In genomic region chr6:18958146-18958545, GRCh38 we compare ENCODE assay signal across 23 cellular contexts.
A peak's percentile ranks its signal among the peaks of the same experiment; 100 is the strongest.
DNase-seq lines count a peak whose midpoint lies in the region; TF ChIP-seq lines count a peak whose summit lies in the region.
"Had no signal": no experiment of that assay in that cellular context is flagged by ENCODE, and none has a peak within 500 bp of the region (broad histone marks: within the 10 kb centered on the region; RNA-seq: fewer than 3 reads in every experiment).

No MANE protein-coding gene starts in this region.

- in situ Hi-C loops in SK-MEL-5 (cut with HindIII; ENCODE audit: low pct_unique_long_range_greater_than_20kb, low sequenced_read_pairs) (no loop called here), GM23248 (cut with MboI) (no loop called here)

- no peaks in the 10 kb centered on the region for H3K27me3 Mint-ChIP-seq in neural crest cell (ENCODE audit: low read depth)
- H3K27me3 Mint-ChIP-seq: CD4-positive, alpha-beta memory T cell; CD4-positive, CD25-positive, alpha-beta regulatory T cell; CD8-positive, alpha-beta memory T cell had no signal

- no peaks in the 10 kb centered on the region for H3K9me2 ChIP-seq in GM23248 (ENCODE audit: insufficient read depth)

- H3K4me3 Mint-ChIP-seq in neural crest cell: no peak overlapping the region
- H3K4me3 Mint-ChIP-seq: CD14-positive monocyte; CD4-positive, alpha-beta memory T cell; CD4-positive, CD25-positive, alpha-beta regulatory T cell; CD8-positive, alpha-beta memory T cell had no signal

- DNase-seq in SK-MEL-5 (ENCODE audit: low read depth, low spot score): peak; percentile 70
- no peak for DNase-seq in neural crest cell (ENCODE audit: low read depth, low spot score)
- DNase-seq in GM23248: no peak
- no peak for DNase-seq in kidney glomerular epithelial cell (lab: John Stamatoyannopoulos, UW)
- DNase-seq in vagina (ENCODE audit: extremely low spot score in 2 of 2): no peak
- DNase-seq: 8988T; ACHN; BE2C; C1 segment of cervical spinal cord; CD4-positive, alpha-beta memory T cell; CD4-positive, CD25-positive, alpha-beta regulatory T cell; CD8-positive, alpha-beta memory T cell; COR-L47; DMS 273 treated with DMSO at 0.1 percent for 48 hours; DMS153; DMS53; DMS79; DND-41; EL; GDM1 had no signal

- no peak overlapping the region for H2AFZ ChIP-seq in GM23248

- H3K4me2 ChIP-seq in GM23248 (ENCODE audit: unreplicated experiment): no peak overlapping the region
- H3K4me2 ChIP-seq: BLaER1 had no signal

- no peaks in the 10 kb centered on the region for H3K9me3 Mint-ChIP-seq in neural crest cell

- H3K9me3 ChIP-seq in GM23248 (ENCODE audit: low read depth) (no peaks in the 10 kb centered on the region), vagina (no peaks in the 10 kb centered on the region)
- H3K9me3 ChIP-seq: BE2C, BLaER1 had no signal

- H3K4me1 ChIP-seq in GM23248 (ENCODE audit: insufficient read depth) (no peaks in the 10 kb centered on the region), vagina (no peaks in the 10 kb centered on the region)
- H3K4me1 ChIP-seq: BE2C, BLaER1 had no signal

- WGBS in GM23248 (ENCODE audit: low coverage in 1 of 2, low lambda C conversion rate in 2 of 2, missing lambda C conversion rate in 2 of 2), 2 experiments: 46 to 58% methylated on average over 1 of the region's 1 CpG

- peaks cover 43% of the 10 kb centered on the region for H3K4me1 Mint-ChIP-seq in neural crest cell
- H3K4me1 Mint-ChIP-seq: CD14-positive monocyte; CD4-positive, alpha-beta memory T cell; CD4-positive, CD25-positive, alpha-beta regulatory T cell; CD8-positive, alpha-beta memory T cell had no signal

- no peaks in the 10 kb centered on the region for H3K36me3 ChIP-seq in GM23248 (ENCODE audit: low read depth)
- H3K36me3 ChIP-seq in vagina: no peaks in the 10 kb centered on the region
- H3K36me3 ChIP-seq: BE2C, BLaER1 had no signal

- no peak for TF ChIP-seq POLR2A in vagina (IDR thresholded peaks at IDR 0.05)

- H3K27ac ChIP-seq in GM23248: no peak overlapping the region
- H3K27ac ChIP-seq in vagina: no peak overlapping the region
- H3K27ac ChIP-seq: BLaER1 had no signal

- H3F3A ChIP-seq in GM23248 (ENCODE audit: insufficient read depth): no peaks in the 10 kb centered on the region

- no peaks in the 10 kb centered on the region for H3K79me2 ChIP-seq in GM23248 (ENCODE audit: insufficient read depth)

- peak overlapping the region; percentile 91 for H3K27ac Mint-ChIP-seq in neural crest cell (ENCODE audit: unreplicated experiment)
- H3K27ac Mint-ChIP-seq: CD4-positive, alpha-beta memory T cell; CD4-positive, CD25-positive, alpha-beta regulatory T cell; CD8-positive, alpha-beta memory T cell had no signal

- H3K27me3 ChIP-seq in GM23248 (replicated peaks; ENCODE audit: insufficient read depth) (no peaks in the 10 kb centered on the region), vagina (no peaks in the 10 kb centered on the region)
- H3K27me3 ChIP-seq: BE2C, BLaER1 had no signal

- H3K9ac ChIP-seq in GM23248: no peak overlapping the region
- H3K9ac ChIP-seq: BLaER1 had no signal

- H3K36me3 Mint-ChIP-seq in neural crest cell (ENCODE audit: low read depth): no peaks in the 10 kb centered on the region
- H3K36me3 Mint-ChIP-seq: CD14-positive monocyte; CD4-positive, alpha-beta memory T cell; CD4-positive, CD25-positive, alpha-beta regulatory T cell; CD8-positive, alpha-beta memory T cell had no signal

- no peak for TF ChIP-seq CTCF in neural crest cell (conservative IDR thresholded peaks at IDR 0.05)
- no peak for TF ChIP-seq CTCF in vagina (IDR thresholded peaks at IDR 0.05)

- H4K20me1 ChIP-seq in GM23248 (ENCODE audit: insufficient read depth): no peaks in the 10 kb centered on the region
- H4K20me1 ChIP-seq: BLaER1 had no signal

- H3K4me3 ChIP-seq in GM23248: no peak overlapping the region
- no peak overlapping the region for H3K4me3 ChIP-seq in vagina
- H3K4me3 ChIP-seq: BLaER1, GM12878 had no signal

- intact Hi-C loops in vagina (cut with DNase I): no loop called here
